In genomic region chr3:198113219-198114053, GRCh38 we compare ENCODE assay signal across 8 cellular contexts.
DNase-seq lines count a peak whose midpoint lies in the region; ATAC-seq and TF ChIP-seq lines count a peak whose summit lies in the region.

No MANE protein-coding gene starts in this region.

- H3K4me1 Mint-ChIP-seq in CD4-positive, alpha-beta memory T cell, result peaks cover 4 to 8% (median 8%) of the 10 kb centered on the region in 4 donors
- H3K4me1 Mint-ChIP-seq in activated CD4-positive, alpha-beta memory T cell treated with anti-CD3 and anti-CD28 coated beads for 36 hours (ENCODE audit: low read depth), result peaks cover 12% of the 10 kb centered on the region
- H3K4me1 Mint-ChIP-seq in neural crest cell, result peaks cover 4% of the 10 kb centered on the region

- ATAC-seq in GM21515 (IDR thresholded peaks at IDR 0.05; ENCODE audit: unreplicated experiment), result no peak
- no peak for ATAC-seq in HG03039 (IDR thresholded peaks at IDR 0.05; ENCODE audit: unreplicated experiment)

- peaks cover 28 to 46% of the 10 kb centered on the region in 2 donors for H3K27me3 Mint-ChIP-seq in CD4-positive, alpha-beta memory T cell
- peaks cover 42% of the 10 kb centered on the region for H3K27me3 Mint-ChIP-seq in activated CD4-positive, alpha-beta memory T cell treated with anti-CD3 and anti-CD28 coated beads for 36 hours
- peaks cover 80% of the 10 kb centered on the region for H3K27me3 Mint-ChIP-seq in neural crest cell (ENCODE audit: low read depth)

- no peak for DNase-seq in CD4-positive, alpha-beta memory T cell
- DNase-seq in activated CD4-positive, alpha-beta memory T cell treated with anti-CD3 and anti-CD28 coated beads for 36 hours, result peak; percentile 12
- DNase-seq in cardiac muscle cell (ENCODE audit: low read depth in 1 of 2, low spot score in 1 of 2) (peak; percentile 5 to 52), neural crest cell (ENCODE audit: low read depth, low spot score) (peak; percentile 16), DMS153 (lab: John Stamatoyannopoulos, UW) (no peak), NCI-H2171 treated with DMSO at 0.1 percent for 48 hours (lab: John Stamatoyannopoulos, UW) (no peak)

- no peaks in the 10 kb centered on the region for H3K36me3 ChIP-seq in CD4-positive, alpha-beta memory T cell (ENCODE audit: insufficient read depth, low read length)
- H3K36me3 ChIP-seq in cardiac muscle cell, result no peaks in the 10 kb centered on the region

- H3K27ac Mint-ChIP-seq in CD4-positive, alpha-beta memory T cell, result peak overlapping the region in 1 of 7 donors; percentile 61
- H3K27ac Mint-ChIP-seq in activated CD4-positive, alpha-beta memory T cell treated with anti-CD3 and anti-CD28 coated beads for 36 hours, result no peak overlapping the region
- no peak overlapping the region for H3K27ac Mint-ChIP-seq in neural crest cell (ENCODE audit: unreplicated experiment)

- intact Hi-C loops in CD4-positive, alpha-beta memory T cell (cut with micrococcal nuclease), result no loop called here
- intact Hi-C loops in activated CD4-positive, alpha-beta memory T cell treated with anti-CD3 and anti-CD28 coated beads for 36 hours (cut with micrococcal nuclease), result no loop called here

- no peak for TF ChIP-seq CTCF in cardiac muscle cell (IDR thresholded peaks at IDR 0.05; ENCODE audit: low read depth, low read length)
- no peak for TF ChIP-seq CTCF in neural crest cell (conservative IDR thresholded peaks at IDR 0.05)

- H3K4me1 ChIP-seq in CD4-positive, alpha-beta memory T cell (ENCODE audit: insufficient read depth, low read length), result peaks cover 7% of the 10 kb centered on the region
- no peaks in the 10 kb centered on the region for H3K4me1 ChIP-seq in cardiac muscle cell (ENCODE audit: low read depth)

- peaks cover 0 to 3% of the 10 kb centered on the region in 2 donors for H3K9me3 ChIP-seq in CD4-positive, alpha-beta memory T cell (ENCODE audit: control insufficient read depth in 1 of 2, low read length in 2 of 2)
- H3K9me3 ChIP-seq in cardiac muscle cell (ENCODE audit: low read depth), result no peaks in the 10 kb centered on the region

- H3K27me3 ChIP-seq in CD4-positive, alpha-beta memory T cell (ENCODE audit: insufficient read depth, low read length), result peaks cover 34% of the 10 kb centered on the region
- peaks cover 71% of the 10 kb centered on the region for H3K27me3 ChIP-seq in cardiac muscle cell

- CTCF ChIA-PET in CD4-positive, alpha-beta memory T cell (lab: Charles Lee; ENCODE audit: partially characterized antibody), result no interaction called here
- CTCF ChIA-PET in activated CD4-positive, alpha-beta memory T cell treated with anti-CD3 and anti-CD28 coated beads for 36 hours (lab: Charles Lee), result no interaction called here

- H3K36me3 Mint-ChIP-seq in CD4-positive, alpha-beta memory T cell, result peaks cover 6 to 7% of the 10 kb centered on the region in 2 donors
- peaks cover 5% of the 10 kb centered on the region for H3K36me3 Mint-ChIP-seq in activated CD4-positive, alpha-beta memory T cell treated with anti-CD3 and anti-CD28 coated beads for 36 hours
- no peaks in the 10 kb centered on the region for H3K36me3 Mint-ChIP-seq in neural crest cell (ENCODE audit: low read depth)

- no peak overlapping the region for H3K27ac ChIP-seq in CD4-positive, alpha-beta memory T cell (ENCODE audit: low read depth, low read length)
- H3K27ac ChIP-seq in cardiac muscle cell, result no peak overlapping the region

- POLR2A ChIA-PET in CD4-positive, alpha-beta memory T cell (lab: Charles Lee; ENCODE audit: partially characterized antibody), result no interaction called here
- POLR2A ChIA-PET in activated CD4-positive, alpha-beta memory T cell treated with anti-CD3 and anti-CD28 coated beads for 36 hours (lab: Charles Lee), result no interaction called here

- no peak overlapping the region for H3K4me3 ChIP-seq in CD4-positive, alpha-beta memory T cell (ENCODE audit: low read length in 2 of 2)
- H3K4me3 ChIP-seq in cardiac muscle cell, result no peak overlapping the region

- H3K9me3 Mint-ChIP-seq in CD4-positive, alpha-beta memory T cell, result peaks cover 2 to 43% (median 31%) of the 10 kb centered on the region in 8 donors
- no peaks in the 10 kb centered on the region for H3K9me3 Mint-ChIP-seq in activated CD4-positive, alpha-beta memory T cell treated with anti-CD3 and anti-CD28 coated beads for 36 hours
- H3K9me3 Mint-ChIP-seq in neural crest cell, result no peaks in the 10 kb centered on the region

- H3K4me3 Mint-ChIP-seq in CD4-positive, alpha-beta memory T cell, result peak overlapping the region in 7 of 8 donors; percentile 25 to 81 (median 65)
- H3K4me3 Mint-ChIP-seq in activated CD4-positive, alpha-beta memory T cell treated with anti-CD3 and anti-CD28 coated beads for 36 hours, result peak overlapping the region; percentile 45
- peak overlapping the region; percentile 13 for H3K4me3 Mint-ChIP-seq in neural crest cell

Comparison
In these comparisons a context has a peak if more than half of its experiments do, and no peak if none do; other contexts are left out.
1. DNase-seq: peak in activated CD4-positive, alpha-beta memory T cell treated with anti-CD3 and anti-CD28 coated beads for 36 hours (single experiment), cardiac muscle cell (2 of 2) and neural crest cell (single experiment); none in CD4-positive, alpha-beta memory T cell (0 of 5), DMS153 (single experiment) and NCI-H2171 treated with DMSO at 0.1 percent for 48 hours (single experiment).
2. H3K4me3 Mint-ChIP-seq: peak in every context shown above with its lines; median percentile 65 in CD4-positive, alpha-beta memory T cell; 45 in activated CD4-positive, alpha-beta memory T cell treated with anti-CD3 and anti-CD28 coated beads for 36 hours; 13 in neural crest cell.